ENCODE assay signal across 15 cellular contexts in genomic region chr13:44273216-44273615, GRCh38.
DNase-seq lines count a peak whose midpoint lies in the region; ATAC-seq and TF ChIP-seq lines count a peak whose summit lies in the region.
"Had no signal": no experiment of that assay in that cellular context is flagged by ENCODE, and none has a peak within 500 bp of the region (broad histone marks: within the 10 kb centered on the region; RNA-seq: fewer than 3 reads in every experiment).

No MANE protein-coding gene starts in this region.

- no peaks in the 10 kb centered on the region for H3K9me3 ChIP-seq in BLaER1
- no peaks in the 10 kb centered on the region for H3K9me3 ChIP-seq in DND-41 (ENCODE audit: insufficient read depth, low read length, severe bottlenecking)
- H3K9me3 ChIP-seq in psoas muscle = no peaks in the 10 kb centered on the region
- H3K9me3 ChIP-seq: BE2C, colonic mucosa, upper lobe of right lung had no signal

- TF ChIP-seq CTCF in DND-41 (IDR thresholded peaks at IDR 0.05; ENCODE audit: borderline replicate concordance, extremely low read depth, low read length, poor library complexity, severe bottlenecking) (no peak), psoas muscle (IDR thresholded peaks at IDR 0.05) (no peak)

- WGBS in psoas muscle, 3 donors = 98 to 99% (median 98%) methylated on average over 5 of the region's 5 CpGs
- no CpG with 5 or more reads among the region's 5 CpGs for WGBS in mesendoderm (ENCODE audit: extremely low coverage, insufficient coverage, low lambda C conversion rate)

- peak overlapping the region; percentile 85 to 95 for H3K27ac Mint-ChIP-seq in effector memory CD8-positive, alpha-beta T cell
- H3K27ac Mint-ChIP-seq: H9 had no signal

- no peaks in the 10 kb centered on the region for H3K79me1 ChIP-seq in mesendoderm (ENCODE audit: low read length)

- no peak overlapping the region for H3K56ac ChIP-seq in mesendoderm (ENCODE audit: low read length)

- no peak overlapping the region for H3K9ac ChIP-seq in BLaER1
- peak overlapping the region; percentile 59 for H3K9ac ChIP-seq in DND-41 (ENCODE audit: low read depth, low read length)
- H3K9ac ChIP-seq in mesendoderm (ENCODE audit: low read length) = no peak overlapping the region

- DNase-seq in DND-41 (no peak), psoas muscle (no peak), RKO (ENCODE audit: low spot score) (no peak), mesendoderm (no peak)
- no peak for DNase-seq in effector memory CD8-positive, alpha-beta T cell
- DNase-seq: activated CD4-positive, CD25-positive, alpha-beta regulatory T cell; BE2C; colonic mucosa; DMS79 treated with DMSO at 0.1 percent for 48 hours; H9; NCI-H748 treated with DMSO at 0.1 percent for 48 hours; stimulated activated CD4-positive, alpha-beta T cell treated with anti-CD3 and anti-CD28 coated beads, Interleukin-1b, Interleukin-23, amount 100 ng/mL, for 48 hours; upper lobe of right lung had no signal

- no peak overlapping the region for H3K4me3 ChIP-seq in BLaER1
- H3K4me3 ChIP-seq in DND-41 (ENCODE audit: low read depth in 1 of 2, low read length in 2 of 2) = peak overlapping the region in 1 of 2 experiments; percentile 52; a peak in 2 of 4 replicates
- H3K4me3 ChIP-seq in psoas muscle = no peak overlapping the region
- no peak overlapping the region for H3K4me3 ChIP-seq in mesendoderm (ENCODE audit: low read length)
- H3K4me3 ChIP-seq: colonic mucosa, upper lobe of right lung had no signal

- H3K27ac ChIP-seq in BLaER1 (no peak overlapping the region), DND-41 (ENCODE audit: low read length) (peak overlapping the region; percentile 94), psoas muscle (peak overlapping the region; percentile 71), mesendoderm (ENCODE audit: low read depth, low read length) (no peak overlapping the region)

- H3K23ac ChIP-seq in mesendoderm (ENCODE audit: low read length) = no peak overlapping the region

- H3K9me3 Mint-ChIP-seq in effector memory CD8-positive, alpha-beta T cell = peaks cover 0 to 5% of the 10 kb centered on the region in 2 donors
- H3K9me3 Mint-ChIP-seq: H9 had no signal

- 0 out of 2 replicates have a peak overlapping the region, but pooled peaks have one; percentile 77 for H2AFZ ChIP-seq in DND-41 (ENCODE audit: low read depth, low read length)

- H2BK120ac ChIP-seq in mesendoderm (ENCODE audit: low read depth, low read length) = no peak overlapping the region

- H3K18ac ChIP-seq in mesendoderm (ENCODE audit: low read length) = no peak overlapping the region

- H2BK15ac ChIP-seq in mesendoderm (replicated peaks; ENCODE audit: low read depth) = no peak overlapping the region

- H3K4me1 Mint-ChIP-seq in effector memory CD8-positive, alpha-beta T cell (ENCODE audit: low read depth in 2 of 2) = peaks cover 0 to 10% of the 10 kb centered on the region in 2 donors

- intact Hi-C loops in psoas muscle (cut with DNase I) = loop anchor here in 1 of 2 donors (2.0 kb wide), 1 partner anchor 28 kb away; no protein-coding TSS in a partner anchor

- H2AK5ac ChIP-seq in mesendoderm (ENCODE audit: low read length) = no peak overlapping the region

- no peak overlapping the region for H4K8ac ChIP-seq in mesendoderm (ENCODE audit: low read depth, low read length)

- H2BK5ac ChIP-seq in mesendoderm (ENCODE audit: low read length) = no peak overlapping the region

- ATAC-seq in DND-41 (ENCODE audit: insufficient read depth, low read depth) (no peak), psoas muscle (no peak), GM21515 (IDR thresholded peaks at IDR 0.05; ENCODE audit: unreplicated experiment) (no peak)
- no peak for ATAC-seq in effector memory CD8-positive, alpha-beta T cell (replicated peaks)
- ATAC-seq: upper lobe of right lung had no signal

- no peak overlapping the region for H3K4me3 Mint-ChIP-seq in effector memory CD8-positive, alpha-beta T cell
- H3K4me3 Mint-ChIP-seq: H9 had no signal

- H3K4me2 ChIP-seq in BLaER1 (peak overlapping the region; percentile 81; the same call in 1 of the 2 replicates), DND-41 (ENCODE audit: insufficient read depth, low read length) (peak overlapping the region; percentile 64), mesendoderm (ENCODE audit: low read length) (no peak overlapping the region)

- H3K36me3 ChIP-seq in BLaER1 = no peaks in the 10 kb centered on the region
- H3K36me3 ChIP-seq in DND-41 (ENCODE audit: insufficient read depth, low read length) = no peaks in the 10 kb centered on the region
- H3K36me3 ChIP-seq in psoas muscle (ENCODE audit: insufficient read depth in 1 of 2, low read depth in 1 of 2) = no peaks in the 10 kb centered on the region
- H3K36me3 ChIP-seq in mesendoderm (ENCODE audit: control insufficient read depth, insufficient read depth, low read length) = no peaks in the 10 kb centered on the region
- H3K36me3 ChIP-seq: BE2C, colonic mucosa, upper lobe of right lung had no signal

- H4K20me1 ChIP-seq in BLaER1 (no peaks in the 10 kb centered on the region), DND-41 (ENCODE audit: insufficient read depth, low read length) (no peaks in the 10 kb centered on the region)

- H3K36me3 Mint-ChIP-seq in effector memory CD8-positive, alpha-beta T cell (ENCODE audit: insufficient read depth) = peaks cover 4% of the 10 kb centered on the region

- peaks cover 0 to 18% of the 10 kb centered on the region in 2 donors for H3K27me3 Mint-ChIP-seq in effector memory CD8-positive, alpha-beta T cell

- no peak overlapping the region for H3K4ac ChIP-seq in mesendoderm (ENCODE audit: low read depth, low read length)

- H4K5ac ChIP-seq in mesendoderm (ENCODE audit: low read length) = no peak overlapping the region

- H3K79me2 ChIP-seq in DND-41 (ENCODE audit: insufficient read depth, low read length) (no peaks in the 10 kb centered on the region), mesendoderm (ENCODE audit: control insufficient read depth, insufficient read depth, low read length) (no peaks in the 10 kb centered on the region)

- H3K4me1 ChIP-seq in BLaER1 (peaks cover 46% of the 10 kb centered on the region), DND-41 (ENCODE audit: insufficient read depth, low read length) (peaks cover 56% of the 10 kb centered on the region), psoas muscle (peaks cover 38% of the 10 kb centered on the region), mesendoderm (ENCODE audit: control insufficient read depth, low read depth, low read length) (no peaks in the 10 kb centered on the region)
- H3K4me1 ChIP-seq: colonic mucosa had no signal

- H3K27me3 ChIP-seq in BLaER1 = no peaks in the 10 kb centered on the region
- H3K27me3 ChIP-seq in DND-41 (ENCODE audit: insufficient read depth, low read length, poor library complexity) = no peaks in the 10 kb centered on the region
- no peaks in the 10 kb centered on the region for H3K27me3 ChIP-seq in psoas muscle (ENCODE audit: insufficient read depth in 3 of 3, low read length in 2 of 3)
- no peaks in the 10 kb centered on the region for H3K27me3 ChIP-seq in mesendoderm (ENCODE audit: insufficient read depth, low read length, poor library complexity)
- H3K27me3 ChIP-seq: BE2C, colonic mucosa, upper lobe of right lung had no signal

Comparison
In these comparisons a context has a peak if more than half of its experiments do, and no peak if none do; other contexts are left out.
1. H3K27ac ChIP-seq: peak in DND-41 (single experiment) and psoas muscle (single experiment); none in BLaER1 (single experiment) and mesendoderm (single experiment).